ENCODE assay signal across 14 cellular contexts in genomic region chr6:38404900-38405556, GRCh38.
DNase-seq lines count a peak whose midpoint lies in the region; ATAC-seq and TF ChIP-seq lines count a peak whose summit lies in the region.
"Had no signal": no experiment of that assay in that cellular context is flagged by ENCODE, and none has a peak within 500 bp of the region (broad histone marks: within the 10 kb centered on the region; RNA-seq: fewer than 3 reads in every experiment).

No MANE protein-coding gene starts in this region.

- no peak overlapping the region for H2BK15ac ChIP-seq in mesenchymal stem cell (ENCODE audit: low read depth, poor library complexity, severe bottlenecking)

- no peak overlapping the region for H4K8ac ChIP-seq in mesenchymal stem cell (ENCODE audit: low read length)

- no peak overlapping the region for H3K23ac ChIP-seq in mesenchymal stem cell (ENCODE audit: low read length in 2 of 2)

- H3K9ac ChIP-seq in mesenchymal stem cell (ENCODE audit: low read length): peak overlapping the region; percentile 18

- H2BK12ac ChIP-seq in mesenchymal stem cell (ENCODE audit: low read length in 2 of 2): no peak overlapping the region

- 92% methylated on average over 1 of the region's 3 CpGs for WGBS in mesenchymal stem cell

- H3K14ac ChIP-seq in mesenchymal stem cell (ENCODE audit: low read length in 2 of 2): no peak overlapping the region

- H3K4me3 Mint-ChIP-seq in effector memory CD8-positive, alpha-beta T cell: no peak overlapping the region
- H3K4me3 Mint-ChIP-seq: CD4-positive, CD25-positive, alpha-beta regulatory T cell had no signal

- H3K27me3 ChIP-seq in mesenchymal stem cell (ENCODE audit: control insufficient read depth in 1 of 2, insufficient read depth in 1 of 2, low read length in 2 of 2): no peaks in the 10 kb centered on the region
- H3K27me3 ChIP-seq: cardiac muscle cell, sigmoid colon had no signal

- no peak overlapping the region for H3K4me2 ChIP-seq in mesenchymal stem cell (ENCODE audit: low read length, poor library complexity, severe bottlenecking)

- H3K18ac ChIP-seq in mesenchymal stem cell (ENCODE audit: low read depth in 1 of 2, low read length in 2 of 2): no peak overlapping the region

- peak overlapping the region; percentile 66 to 76 for H3K27ac Mint-ChIP-seq in effector memory CD8-positive, alpha-beta T cell

- H3K4me1 ChIP-seq in mesenchymal stem cell (ENCODE audit: control insufficient read depth, insufficient read depth, low read depth, low read length): peaks cover under 1% of the 10 kb centered on the region

- H2BK120ac ChIP-seq in mesenchymal stem cell (ENCODE audit: low read depth, low read length): no peak overlapping the region

- H4K91ac ChIP-seq in mesenchymal stem cell (ENCODE audit: low read length): no peak overlapping the region

- no peaks in the 10 kb centered on the region for H3K9me3 Mint-ChIP-seq in effector memory CD8-positive, alpha-beta T cell
- H3K9me3 Mint-ChIP-seq: CD4-positive, CD25-positive, alpha-beta regulatory T cell had no signal

- no peak overlapping the region for H3K27ac ChIP-seq in mesenchymal stem cell (ENCODE audit: low read length, poor library complexity, severe bottlenecking)
- peak overlapping the region in 1 of 2 donors; percentile 19 for H3K27ac ChIP-seq in coronary artery
- H3K27ac ChIP-seq: cardiac muscle cell, sigmoid colon had no signal

- peaks cover 15 to 32% of the 10 kb centered on the region in 2 donors for H3K4me1 Mint-ChIP-seq in effector memory CD8-positive, alpha-beta T cell (ENCODE audit: low read depth in 2 of 2)

- H3K4me3 ChIP-seq in mesenchymal stem cell (ENCODE audit: insufficient read depth in 1 of 2, low read depth in 1 of 2, low read length in 2 of 2) (no peak overlapping the region), coronary artery (no peak overlapping the region)
- H3K4me3 ChIP-seq: cardiac muscle cell, sigmoid colon had no signal

- H3K4ac ChIP-seq in mesenchymal stem cell (ENCODE audit: low read depth in 1 of 2, low read length in 2 of 2): no peak overlapping the region

- H3K36me3 ChIP-seq in mesenchymal stem cell (ENCODE audit: control insufficient read depth in 1 of 2, insufficient read depth in 2 of 2, low read depth in 1 of 2, low read length in 2 of 2): no peaks in the 10 kb centered on the region
- H3K36me3 ChIP-seq: cardiac muscle cell, sigmoid colon had no signal

- no peaks in the 10 kb centered on the region for H3K27me3 Mint-ChIP-seq in effector memory CD8-positive, alpha-beta T cell
- H3K27me3 Mint-ChIP-seq: CD4-positive, CD25-positive, alpha-beta regulatory T cell had no signal

- no peaks in the 10 kb centered on the region for H3K9me3 ChIP-seq in mesenchymal stem cell (ENCODE audit: control insufficient read depth, low read length)
- H3K9me3 ChIP-seq: sigmoid colon had no signal

- no peak overlapping the region for H2AK5ac ChIP-seq in mesenchymal stem cell (ENCODE audit: low read length, severe bottlenecking)

- H3K36me3 Mint-ChIP-seq in effector memory CD8-positive, alpha-beta T cell (ENCODE audit: insufficient read depth): no peaks in the 10 kb centered on the region

- peaks cover 5% of the 10 kb centered on the region for H3K79me1 ChIP-seq in mesenchymal stem cell (replicated peaks; ENCODE audit: low read length, poor library complexity, severe bottlenecking)

- DNase-seq in EH (ENCODE audit: low read depth): peak; percentile 16
- DNase-seq in NCI-H226: peak; percentile 4
- DNase-seq in effector memory CD8-positive, alpha-beta T cell: no peak
- no peak for DNase-seq in mesenchymal stem cell
- DNase-seq in islet precursor cell: no peak
- no peak for DNase-seq in coronary artery (ENCODE audit: low spot score)
- no peak for DNase-seq in NCI-H2227 (lab: John Stamatoyannopoulos, UW; ENCODE audit: unreplicated experiment)
- DNase-seq: GOT3, NCI-H524, SHP77 treated with DMSO at 0.1 percent for 48 hours, sigmoid colon had no signal

- no peak overlapping the region for H2BK5ac ChIP-seq in mesenchymal stem cell (ENCODE audit: low read depth, low read length, poor library complexity, severe bottlenecking)

- H2AFZ ChIP-seq in mesenchymal stem cell (ENCODE audit: low read depth, low read length): no peak overlapping the region

- no peak for TF ChIP-seq CTCF in coronary artery (IDR thresholded peaks at IDR 0.05)

- no peak for ATAC-seq in effector memory CD8-positive, alpha-beta T cell (replicated peaks)
- no peak for ATAC-seq in HG03565 (IDR thresholded peaks at IDR 0.05; ENCODE audit: unreplicated experiment)

Comparison
In these comparisons a context has a peak if more than half of its experiments do, and no peak if none do; other contexts are left out.
1. DNase-seq: peak in EH (single experiment) and NCI-H226 (single experiment); none in effector memory CD8-positive, alpha-beta T cell (0 of 3), mesenchymal stem cell (single experiment), islet precursor cell (single experiment), coronary artery (single experiment) and NCI-H2227 (single experiment).